11 cellular contexts compared by ENCODE assay signal in the genomic region with DNA sequence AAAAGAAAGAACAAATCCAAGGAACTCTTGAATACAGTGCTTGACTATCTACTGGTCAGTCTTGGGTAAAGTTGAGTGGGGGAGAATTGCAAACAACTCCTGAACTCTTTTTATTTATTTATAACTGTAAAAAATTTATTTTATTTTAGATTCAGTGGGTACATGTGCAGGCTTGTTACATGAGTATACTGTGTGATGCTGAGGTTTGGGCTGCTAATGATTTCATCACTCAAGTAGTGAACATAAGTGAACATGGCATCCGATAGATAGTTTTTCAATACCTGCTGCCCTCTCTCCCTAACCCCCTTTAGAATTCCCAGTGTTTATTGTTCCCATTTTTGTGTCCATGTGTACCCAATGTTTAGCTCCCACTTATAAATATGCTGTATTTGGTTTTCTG.
"Had no signal": no experiment of that assay in that cellular context is flagged by ENCODE, and none has a peak within 500 bp of the region (broad histone marks: within the 10 kb centered on the region; RNA-seq: fewer than 3 reads in every experiment).

No MANE protein-coding gene starts in this region.

- H2AFZ ChIP-seq: GM23248, GM23338 had no signal

- H3K9me3 ChIP-seq: HAP-1 had no signal

- FAIRE-seq: H1, H54 had no signal

- H3K9ac ChIP-seq: GM23248 had no signal

- H3K27ac ChIP-seq: GM23248 had no signal

- DNase-seq: GM23248, GOT3, H7, H9, HCEC 1CT, HFFc6 had no signal

- H3K4me3 ChIP-seq: GM23248, GM23338, HAP-1 had no signal

- ATAC-seq: GM23338, HCT116 had no signal

- H3K36me3 ChIP-seq: HAP-1 had no signal

- H3K4me2 ChIP-seq: GM23338 had no signal
